1 cellular context compared by ENCODE assay signal in genomic region chr7:137946015-137946414, GRCh38.
TF ChIP-seq lines count a peak whose summit lies in the region.

No MANE protein-coding gene starts in this region.

TF ChIP-seq in HepG2, 621 proteins besides CTCF, POLR2A, EP300 and RAD21:
- TF ChIP-seq ZNF33B (CRISPR knock-in tag; IDR thresholded peaks at IDR 0.05): no peak
- peak; percentile 54 for TF ChIP-seq RBM22 (optimal IDR thresholded peaks at IDR 0.05; ENCODE audit: low read length)
- no peak for TF ChIP-seq ZBTB33 (CRISPR knock-in tag; IDR thresholded peaks at IDR 0.05)
- TF ChIP-seq ADNP (CRISPR knock-in tag; IDR thresholded peaks at IDR 0.05): no peak
